ENCODE assay signal across 8 cellular contexts in the genomic region with DNA sequence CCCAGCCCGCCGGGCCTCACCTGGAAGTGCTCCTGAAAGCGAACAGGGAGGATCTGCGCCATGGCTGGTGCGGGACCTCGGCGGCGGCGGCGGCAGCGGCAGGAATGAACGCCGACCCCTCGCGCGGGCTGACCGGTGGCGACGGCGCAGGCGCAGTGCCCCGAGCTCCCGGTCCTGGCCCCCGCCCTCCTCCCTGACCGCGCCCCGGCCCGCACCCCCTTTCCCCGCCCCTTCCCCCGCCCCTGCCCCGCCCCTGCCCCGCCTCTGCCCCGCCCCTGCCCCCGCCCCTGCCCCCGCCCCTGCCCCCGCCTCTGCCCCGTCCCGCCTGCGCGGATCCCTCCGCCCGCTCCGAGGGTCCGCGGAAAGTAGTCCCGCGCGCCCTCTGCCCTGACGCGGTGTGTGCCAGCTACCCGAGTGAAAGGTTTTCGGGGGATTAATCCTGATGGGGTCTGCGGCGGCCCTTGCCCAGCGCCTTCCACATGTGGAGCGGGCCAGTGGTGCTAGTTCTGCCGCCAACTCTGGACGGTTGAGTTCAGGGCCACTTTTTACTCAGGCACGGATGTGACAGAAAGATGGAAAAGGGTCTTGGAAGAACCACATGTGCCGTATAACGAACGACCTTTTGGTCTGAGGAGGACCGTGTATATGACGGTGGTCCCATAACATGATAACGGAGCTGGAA. TPM values are rescaled to one million over a fixed set of nuclear protein-coding genes. Genes with fewer than 3 reads are reported as not detected.
DNase-seq lines count a peak whose midpoint lies in the region; ATAC-seq and TF ChIP-seq lines count a peak whose summit lies in the region.

CLTCL1 (minus strand) TSS at position 140 of the 682 bp plus-strand sequence; CDS start at position 62, 78 bp downstream.

- intact Hi-C loops in Panc1 (cut with micrococcal nuclease; ENCODE audit: unreplicated experiment): loop anchor here (10.0 kb wide), 1 partner anchor 217 kb away; no protein-coding TSS in a partner anchor
- intact Hi-C loops in natural killer cell (cut with micrococcal nuclease): loop anchor here (5.0 to 10.0 kb wide), 2 partner anchors 169 to 183 kb away; partner anchors contain the start of genes CDC45, DGCR2 and UFD1

- H3K27ac ChIP-seq in Panc1 (ENCODE audit: low read length): peak within 1 kb of the TSS; percentile 86

- H3K4me1 ChIP-seq in Panc1 (ENCODE audit: control insufficient read depth, insufficient read depth, low read length): peaks cover 9% of the 10 kb centered on the region

- POLR2A ChIA-PET in Panc1 (lab: Charles Lee): no interaction called here

- H3K9me3 Mint-ChIP-seq in activated T-helper 17 cell treated with anti-CD3 and anti-CD28 coated beads, Interleukin-2, amount 50 U/mL, for 72 hours: no peaks in the 10 kb centered on the region
- H3K9me3 Mint-ChIP-seq in natural killer cell: no peaks in the 10 kb centered on the region
- H3K9me3 Mint-ChIP-seq in stimulated activated naive B cell treated with anti-CD40 and anti-IgM and Interleukin-4, amounts not matched to agents 10 μg/mL and 1 μg/mL and 100 μg/mL, for 72 hours: no peaks in the 10 kb centered on the region

- peaks cover 7% of the 10 kb centered on the region for H3K4me1 Mint-ChIP-seq in activated T-helper 17 cell treated with anti-CD3 and anti-CD28 coated beads, Interleukin-2, amount 50 U/mL, for 72 hours
- peaks cover 22 to 26% of the 10 kb centered on the region in 2 donors for H3K4me1 Mint-ChIP-seq in natural killer cell
- H3K4me1 Mint-ChIP-seq in stimulated activated naive B cell treated with anti-CD40 and anti-IgM and Interleukin-4, amounts not matched to agents 10 μg/mL and 1 μg/mL and 100 μg/mL, for 72 hours: peaks cover 13 to 16% of the 10 kb centered on the region in 2 donors

- no peaks in the 10 kb centered on the region for H3K36me3 ChIP-seq in Panc1 (ENCODE audit: control insufficient read depth, insufficient read depth, low read length)

- in situ Hi-C loops in Panc1 (cut with HindIII; ENCODE audit: low pct_unique_long_range_greater_than_20kb, low sequenced_read_pairs): no loop called here

- no peaks in the 10 kb centered on the region for H3K9me3 ChIP-seq in Panc1 (ENCODE audit: control insufficient read depth, insufficient read depth, low read depth, low read length)

- ATAC-seq in HG03342 (IDR thresholded peaks at IDR 0.05; ENCODE audit: unreplicated experiment) (peak; percentile 64), Panc1 (peak; percentile 84), natural killer cell (peak; percentile 78 to 84 (median 81))
- ATAC-seq in activated T-helper 17 cell treated with anti-CD3 and anti-CD28 coated beads, Interleukin-2, amount 50 U/mL, for 72 hours (replicated peaks): peak; percentile 80
- peak; percentile 69 to 81 for ATAC-seq in stimulated activated naive B cell treated with anti-CD40 and anti-IgM and Interleukin-4, amounts not matched to agents 10 μg/mL and 1 μg/mL and 100 μg/mL, for 72 hours (replicated peaks)

- BruUV-seq in Panc1 (replicated peaks; lab: Mats Ljungman, UMichigan): no TSS peak

- DNase-seq in NCI-H1417 (lab: John Stamatoyannopoulos, UW): peak; percentile 57 to 77 (median 68)
- no peak for DNase-seq in NCI-H1417 treated with DMSO at 0.1 percent for 48 hours (lab: John Stamatoyannopoulos, UW)
- DNase-seq in Panc1 (ENCODE audit: low read depth, low spot score): no peak
- DNase-seq in fibroblast of pulmonary artery (ENCODE audit: low read depth): peak; percentile 82
- DNase-seq in natural killer cell: peak; percentile 57
- peak; percentile 62 for DNase-seq in stimulated activated naive B cell treated with anti-CD40 and anti-IgM and Interleukin-4, amounts not matched to agents 10 μg/mL and 1 μg/mL and 100 μg/mL, for 72 hours

- peaks cover 18% of the 10 kb centered on the region for H3K27me3 Mint-ChIP-seq in activated T-helper 17 cell treated with anti-CD3 and anti-CD28 coated beads, Interleukin-2, amount 50 U/mL, for 72 hours
- peaks cover 19 to 42% of the 10 kb centered on the region in 2 donors for H3K27me3 Mint-ChIP-seq in natural killer cell (ENCODE audit: low read depth in 2 of 2)
- peaks cover 12 to 19% of the 10 kb centered on the region in 2 donors for H3K27me3 Mint-ChIP-seq in stimulated activated naive B cell treated with anti-CD40 and anti-IgM and Interleukin-4, amounts not matched to agents 10 μg/mL and 1 μg/mL and 100 μg/mL, for 72 hours

- H3K4me3 ChIP-seq in Panc1 (ENCODE audit: low read depth in 2 of 2, low read length in 2 of 2) (peak within 1 kb of the TSS; percentile 75 to 88), fibroblast of pulmonary artery (replicated peaks; ENCODE audit: low read depth, low read length) (peak within 1 kb of the TSS; percentile 77)

- H3K27me3 ChIP-seq in Panc1 (ENCODE audit: control insufficient read depth, insufficient read depth, low read length): no peaks in the 10 kb centered on the region

- H3K36me3 Mint-ChIP-seq in activated T-helper 17 cell treated with anti-CD3 and anti-CD28 coated beads, Interleukin-2, amount 50 U/mL, for 72 hours (ENCODE audit: low read depth): no peaks in the 10 kb centered on the region
- H3K36me3 Mint-ChIP-seq in natural killer cell: no peaks in the 10 kb centered on the region
- no peaks in the 10 kb centered on the region for H3K36me3 Mint-ChIP-seq in stimulated activated naive B cell treated with anti-CD40 and anti-IgM and Interleukin-4, amounts not matched to agents 10 μg/mL and 1 μg/mL and 100 μg/mL, for 72 hours

- TF ChIP-seq CTCF in Panc1 (IDR thresholded peaks at IDR 0.05): no peak
- no peak for TF ChIP-seq CTCF in fibroblast of pulmonary artery (IDR thresholded peaks at IDR 0.05; ENCODE audit: low read length, missing control alignments)
- no peak for TF ChIP-seq CTCF in natural killer cell (IDR thresholded peaks at IDR 0.05)

- CTCF ChIA-PET in Panc1 (lab: Charles Lee): no interaction called here

- peak within 1 kb of the TSS; percentile 72 for H3K27ac Mint-ChIP-seq in activated T-helper 17 cell treated with anti-CD3 and anti-CD28 coated beads, Interleukin-2, amount 50 U/mL, for 72 hours
- H3K27ac Mint-ChIP-seq in natural killer cell: peak within 1 kb of the TSS; percentile 41 to 75
- H3K27ac Mint-ChIP-seq in stimulated activated naive B cell treated with anti-CD40 and anti-IgM and Interleukin-4, amounts not matched to agents 10 μg/mL and 1 μg/mL and 100 μg/mL, for 72 hours: peak within 1 kb of the TSS; percentile 92

- H3K4me3 Mint-ChIP-seq in activated T-helper 17 cell treated with anti-CD3 and anti-CD28 coated beads, Interleukin-2, amount 50 U/mL, for 72 hours: peak within 1 kb of the TSS; percentile 83
- peak within 1 kb of the TSS; percentile 87 for H3K4me3 Mint-ChIP-seq in natural killer cell
- peak within 1 kb of the TSS; percentile 88 to 92 for H3K4me3 Mint-ChIP-seq in stimulated activated naive B cell treated with anti-CD40 and anti-IgM and Interleukin-4, amounts not matched to agents 10 μg/mL and 1 μg/mL and 100 μg/mL, for 72 hours

RNA-seq across cellular contexts. Expression of gene CLTCL1, which starts in this region (rescaled TPM):
- 11.9 TPM for total RNA-seq in Panc1 (2021; ENCODE audit: unreplicated experiment)
- 13.1 TPM for polyA plus RNA-seq in Panc1 (2012; ENCODE audit: insufficient read length)
- total RNA-seq in activated T-helper 17 cell treated with anti-CD3 and anti-CD28 coated beads, Interleukin-2, amount 50 U/mL, for 72 hours: 1 to 10 TPM in 1 of 2 donors, under 1 TPM in 1; 0.86 to 2.0 TPM
- total RNA-seq in natural killer cell: 1 to 10 TPM in 2 of 3 donors, under 1 TPM in 1; 0.86 to 1.2 (median 1.2) TPM

Comparison
In these comparisons a context has a peak if more than half of its experiments do, and no peak if none do; other contexts are left out.
1. DNase-seq: peak in NCI-H1417 (3 of 3), fibroblast of pulmonary artery (single experiment), natural killer cell (single experiment) and stimulated activated naive B cell treated with anti-CD40 and anti-IgM and Interleukin-4, amounts not matched to agents 10 μg/mL and 1 μg/mL and 100 μg/mL, for 72 hours (single experiment); none in NCI-H1417 treated with DMSO at 0.1 percent for 48 hours (single experiment) and Panc1 (single experiment).
2. Peak in every context shown above with its lines, with median percentiles within 50 percentile points of each other: ATAC-seq, H3K27ac Mint-ChIP-seq and H3K4me3 Mint-ChIP-seq.